ENCODE assay signal across 22 cellular contexts in the genomic region with DNA sequence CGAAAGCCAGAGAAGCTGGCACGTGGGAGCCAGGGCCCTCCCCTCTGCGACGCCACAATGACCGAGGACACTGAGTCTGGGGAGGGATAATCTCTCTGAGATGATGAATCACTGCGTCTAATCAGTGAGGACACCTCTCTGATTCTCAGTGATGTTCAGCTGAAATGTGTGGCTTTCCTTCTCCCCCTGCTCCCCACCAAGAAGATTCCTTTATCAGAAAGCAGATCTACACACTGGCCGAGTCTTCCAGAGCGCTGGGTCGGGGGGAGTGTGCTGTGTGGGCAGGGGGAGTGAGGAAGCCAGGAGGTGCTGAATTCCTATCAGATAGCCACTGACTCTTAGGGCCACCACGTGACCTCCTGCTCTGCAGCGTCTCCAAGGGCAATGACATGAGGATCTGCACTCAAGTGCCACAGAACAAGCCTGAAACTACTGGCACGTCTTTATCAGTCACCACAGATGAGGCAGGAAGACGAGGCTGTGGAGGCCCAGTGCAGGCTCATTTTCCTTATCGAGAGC.
A peak's percentile ranks its signal among the peaks of the same experiment; 100 is the strongest.
DNase-seq lines count a peak whose midpoint lies in the region; TF ChIP-seq lines count a peak whose summit lies in the region.
"Had no signal": no experiment of that assay in that cellular context is flagged by ENCODE, and none has a peak within 500 bp of the region (broad histone marks: within the 10 kb centered on the region; RNA-seq: fewer than 3 reads in every experiment).

No MANE protein-coding gene starts in this region.

- no peak overlapping the region for H3K4me3 Mint-ChIP-seq in activated T-helper 2 cell treated with anti-CD3 and anti-CD28 coated beads, Interferon-gamma antibody, Interleukin-2, Interleukin-4, amounts not matched to agents 10 μg/mL and 5 μg/mL and 100 μg/mL, durations not matched to agents 14 hours and 24 hours and 36 hours (ENCODE audit: low read depth)
- H3K4me3 Mint-ChIP-seq: activated CD8-positive, alpha-beta memory T cell treated with anti-CD3 and anti-CD28 coated beads, Interleukin-2, amount 10 ng/mL, durations not matched to agents 7 days and 5 days; activated naive CD8-positive, alpha-beta T cell treated with anti-CD3 and anti-CD28 coated beads, Interleukin-2, amount 10 ng/mL, durations not matched to agents 7 days and 5 days; activated T-helper 17 cell treated with anti-CD3 and anti-CD28 coated beads, Interleukin-2, amount 50 U/mL, for 72 hours; stimulated activated naive B cell treated with anti-CD40 and anti-IgM and Interleukin-4, amounts not matched to agents 10 μg/mL and 1 μg/mL and 100 μg/mL, for 72 hours had no signal

- no peaks in the 10 kb centered on the region for H3K27me3 ChIP-seq in cardiac muscle cell
- H3K27me3 ChIP-seq in smooth muscle cell (ENCODE audit: low read depth): no peaks in the 10 kb centered on the region
- H3K27me3 ChIP-seq: BLaER1, brain microvascular endothelial cell, ovary had no signal

- no peak overlapping the region for H2AFZ ChIP-seq in smooth muscle cell (ENCODE audit: low read depth)

- no peaks in the 10 kb centered on the region for H4K20me1 ChIP-seq in smooth muscle cell (ENCODE audit: low read depth)
- H4K20me1 ChIP-seq: BLaER1 had no signal

- peaks cover 68% of the 10 kb centered on the region for H3K4me1 ChIP-seq in cardiac muscle cell (ENCODE audit: low read depth)
- H3K4me1 ChIP-seq in smooth muscle cell (ENCODE audit: low read depth): peaks cover 26% of the 10 kb centered on the region
- H3K4me1 ChIP-seq: A549, BLaER1 had no signal

- H3K4me3 ChIP-seq in cardiac muscle cell: no peak overlapping the region
- H3K4me3 ChIP-seq in smooth muscle cell: no peak overlapping the region
- H3K4me3 ChIP-seq: A549, BLaER1, coronary artery, ovary had no signal

- peaks cover 7% of the 10 kb centered on the region for H3K4me1 Mint-ChIP-seq in activated T-helper 2 cell treated with anti-CD3 and anti-CD28 coated beads, Interferon-gamma antibody, Interleukin-2, Interleukin-4, amounts not matched to agents 10 μg/mL and 5 μg/mL and 100 μg/mL, durations not matched to agents 14 hours and 24 hours and 36 hours (ENCODE audit: low read depth)
- H3K4me1 Mint-ChIP-seq: activated T-helper 17 cell treated with anti-CD3 and anti-CD28 coated beads, Interleukin-2, amount 50 U/mL, for 72 hours; stimulated activated naive B cell treated with anti-CD40 and anti-IgM and Interleukin-4, amounts not matched to agents 10 μg/mL and 1 μg/mL and 100 μg/mL, for 72 hours had no signal

- H3K27ac Mint-ChIP-seq in activated T-helper 2 cell treated with anti-CD3 and anti-CD28 coated beads, Interferon-gamma antibody, Interleukin-2, Interleukin-4, amounts not matched to agents 10 μg/mL and 5 μg/mL and 100 μg/mL, durations not matched to agents 14 hours and 24 hours and 36 hours: no peak overlapping the region
- H3K27ac Mint-ChIP-seq: activated CD8-positive, alpha-beta memory T cell treated with anti-CD3 and anti-CD28 coated beads, Interleukin-2, amount 10 ng/mL, durations not matched to agents 7 days and 5 days; activated naive CD8-positive, alpha-beta T cell treated with anti-CD3 and anti-CD28 coated beads, Interleukin-2, amount 10 ng/mL, durations not matched to agents 7 days and 5 days; activated T-helper 17 cell treated with anti-CD3 and anti-CD28 coated beads, Interleukin-2, amount 50 U/mL, for 72 hours; stimulated activated naive B cell treated with anti-CD40 and anti-IgM and Interleukin-4, amounts not matched to agents 10 μg/mL and 1 μg/mL and 100 μg/mL, for 72 hours had no signal

- DNase-seq in cardiac muscle cell (ENCODE audit: low read depth in 1 of 2, low spot score in 1 of 2): peak; percentile 40 to 76
- no peak for DNase-seq in cardiac septum (ENCODE audit: low spot score)
- DNase-seq in iPS-NIHi7 (ENCODE audit: extremely low spot score): peak; percentile 32
- no peak for DNase-seq in smooth muscle cell (lab: John Stamatoyannopoulos, UW; ENCODE audit: unreplicated experiment)
- DNase-seq in activated T-helper 2 cell treated with anti-CD3 and anti-CD28 coated beads, Interferon-gamma antibody, Interleukin-2, Interleukin-4, amounts not matched to agents 10 μg/mL and 5 μg/mL and 100 μg/mL, durations not matched to agents 14 hours and 24 hours and 36 hours (ENCODE audit: low spot score): no peak
- DNase-seq in stimulated activated CD4-positive, alpha-beta T cell treated with anti-CD3 and anti-CD28 coated beads, Interleukin-4, amount 100 ng/mL, for 24 hours: no peak
- no peak for DNase-seq in NCI-H2029 treated with DMSO at 0.1 percent for 48 hours (lab: John Stamatoyannopoulos, UW)
- DNase-seq: activated CD8-positive, alpha-beta memory T cell treated with anti-CD3 and anti-CD28 coated beads, Interleukin-2, amount 10 ng/mL, durations not matched to agents 7 days and 5 days; activated naive CD8-positive, alpha-beta T cell treated with anti-CD3 and anti-CD28 coated beads, Interleukin-2, amount 10 ng/mL, durations not matched to agents 7 days and 5 days; brain microvascular endothelial cell; glutamatergic neuron; NCI-H1105 treated with DMSO at 0.1 percent for 48 hours; NCI-H2171; NCI-H69; ovary; stimulated activated CD4-positive, alpha-beta T cell treated with anti-CD3 and anti-CD28 coated beads, Interleukin-1b, Interleukin-23, amount 100 ng/mL, for 48 hours; stimulated activated naive B cell treated with anti-CD40 and anti-IgM and Interleukin-4, amounts not matched to agents 10 μg/mL and 1 μg/mL and 100 μg/mL, for 72 hours had no signal

- H3K9me3 ChIP-seq in cardiac muscle cell (ENCODE audit: low read depth) (no peaks in the 10 kb centered on the region), smooth muscle cell (replicated peaks; ENCODE audit: low read depth) (no peaks in the 10 kb centered on the region)
- H3K9me3 ChIP-seq: A549, BLaER1, ovary had no signal

- WGBS in smooth muscle cell (ENCODE audit: low lambda C conversion rate): 20% methylated on average over 14 of the region's 14 CpGs

- H3K4me2 ChIP-seq in smooth muscle cell: peak overlapping the region; percentile 8
- H3K4me2 ChIP-seq: A549, BLaER1 had no signal

- no peaks in the 10 kb centered on the region for H3K36me3 Mint-ChIP-seq in activated T-helper 2 cell treated with anti-CD3 and anti-CD28 coated beads, Interferon-gamma antibody, Interleukin-2, Interleukin-4, amounts not matched to agents 10 μg/mL and 5 μg/mL and 100 μg/mL, durations not matched to agents 14 hours and 24 hours and 36 hours (ENCODE audit: low read depth)
- H3K36me3 Mint-ChIP-seq: activated CD8-positive, alpha-beta memory T cell treated with anti-CD3 and anti-CD28 coated beads, Interleukin-2, amount 10 ng/mL, durations not matched to agents 7 days and 5 days; activated naive CD8-positive, alpha-beta T cell treated with anti-CD3 and anti-CD28 coated beads, Interleukin-2, amount 10 ng/mL, durations not matched to agents 7 days and 5 days had no signal

- H3F3A ChIP-seq in smooth muscle cell (ENCODE audit: low read depth): peaks cover 8% of the 10 kb centered on the region

- no peaks in the 10 kb centered on the region for H3K9me3 Mint-ChIP-seq in activated T-helper 2 cell treated with anti-CD3 and anti-CD28 coated beads, Interferon-gamma antibody, Interleukin-2, Interleukin-4, amounts not matched to agents 10 μg/mL and 5 μg/mL and 100 μg/mL, durations not matched to agents 14 hours and 24 hours and 36 hours
- H3K9me3 Mint-ChIP-seq: activated naive CD8-positive, alpha-beta T cell treated with anti-CD3 and anti-CD28 coated beads, Interleukin-2, amount 10 ng/mL, durations not matched to agents 7 days and 5 days; activated T-helper 17 cell treated with anti-CD3 and anti-CD28 coated beads, Interleukin-2, amount 50 U/mL, for 72 hours; stimulated activated naive B cell treated with anti-CD40 and anti-IgM and Interleukin-4, amounts not matched to agents 10 μg/mL and 1 μg/mL and 100 μg/mL, for 72 hours had no signal

- no peak overlapping the region for H3K9ac ChIP-seq in smooth muscle cell (ENCODE audit: low read depth)
- H3K9ac ChIP-seq: BLaER1 had no signal

- TF ChIP-seq CTCF in cardiac muscle cell (IDR thresholded peaks at IDR 0.05; ENCODE audit: low read depth, low read length): no peak
- TF ChIP-seq CTCF in smooth muscle cell (IDR thresholded peaks at IDR 0.05; ENCODE audit: borderline replicate concordance, insufficient read depth, poor library complexity, severe bottlenecking): no peak

- no peaks in the 10 kb centered on the region for H3K79me2 ChIP-seq in smooth muscle cell (ENCODE audit: low read depth)

- intact Hi-C loops in cardiac septum (cut with DNase I): loop anchor here (5.0 kb wide), 1 partner anchor 716 kb away; no protein-coding TSS in a partner anchor
- intact Hi-C loops in activated T-helper 2 cell treated with anti-CD3 and anti-CD28 coated beads, Interferon-gamma antibody, Interleukin-2, Interleukin-4, amounts not matched to agents 10 μg/mL and 5 μg/mL and 100 μg/mL, durations not matched to agents 14 hours and 24 hours and 36 hours (cut with micrococcal nuclease): no loop called here

- no peaks in the 10 kb centered on the region for H3K36me3 ChIP-seq in cardiac muscle cell
- no peaks in the 10 kb centered on the region for H3K36me3 ChIP-seq in smooth muscle cell (ENCODE audit: low read depth)
- H3K36me3 ChIP-seq: BLaER1, brain microvascular endothelial cell, ovary had no signal

- peak overlapping the region; percentile 71 for H3K27ac ChIP-seq in cardiac muscle cell
- H3K27ac ChIP-seq in angular gyrus (ENCODE audit: low read depth, low read length): peak overlapping the region; percentile 54
- peak overlapping the region; percentile 18 for H3K27ac ChIP-seq in smooth muscle cell (ENCODE audit: low read depth)
- H3K27ac ChIP-seq: A549, BLaER1, brain microvascular endothelial cell, coronary artery, ovary had no signal

- H3K27me3 Mint-ChIP-seq in activated T-helper 2 cell treated with anti-CD3 and anti-CD28 coated beads, Interferon-gamma antibody, Interleukin-2, Interleukin-4, amounts not matched to agents 10 μg/mL and 5 μg/mL and 100 μg/mL, durations not matched to agents 14 hours and 24 hours and 36 hours (ENCODE audit: low read depth): no peaks in the 10 kb centered on the region
- H3K27me3 Mint-ChIP-seq: activated CD8-positive, alpha-beta memory T cell treated with anti-CD3 and anti-CD28 coated beads, Interleukin-2, amount 10 ng/mL, durations not matched to agents 7 days and 5 days; activated naive CD8-positive, alpha-beta T cell treated with anti-CD3 and anti-CD28 coated beads, Interleukin-2, amount 10 ng/mL, durations not matched to agents 7 days and 5 days; activated T-helper 17 cell treated with anti-CD3 and anti-CD28 coated beads, Interleukin-2, amount 50 U/mL, for 72 hours; stimulated activated naive B cell treated with anti-CD40 and anti-IgM and Interleukin-4, amounts not matched to agents 10 μg/mL and 1 μg/mL and 100 μg/mL, for 72 hours had no signal

Comparison
In these comparisons a context has a peak if more than half of its experiments do, and no peak if none do; other contexts are left out.
1. DNase-seq: peak in cardiac muscle cell (2 of 2) and iPS-NIHi7 (single experiment); none in cardiac septum (single experiment), smooth muscle cell (single experiment), activated T-helper 2 cell treated with anti-CD3 and anti-CD28 coated beads, Interferon-gamma antibody, Interleukin-2, Interleukin-4, amounts not matched to agents 10 μg/mL and 5 μg/mL and 100 μg/mL, durations not matched to agents 14 hours and 24 hours and 36 hours (single experiment), stimulated activated CD4-positive, alpha-beta T cell treated with anti-CD3 and anti-CD28 coated beads, Interleukin-4, amount 100 ng/mL, for 24 hours (single experiment) and NCI-H2029 treated with DMSO at 0.1 percent for 48 hours (single experiment).
2. H3K27ac ChIP-seq: peak in every context shown above with its lines; median percentile 71 in cardiac muscle cell; 54 in angular gyrus; 18 in smooth muscle cell.